ENCODE assay signal across 1 cellular context in genomic region chr17:79913451-79913850, GRCh38.
TF ChIP-seq lines count a peak whose summit lies in the region.

No MANE protein-coding gene starts in this region.

TF ChIP-seq in SK-N-SH, 30 proteins besides CTCF, POLR2A, EP300 and RAD21 (continued from another document):
- TF ChIP-seq, protein P1, sequence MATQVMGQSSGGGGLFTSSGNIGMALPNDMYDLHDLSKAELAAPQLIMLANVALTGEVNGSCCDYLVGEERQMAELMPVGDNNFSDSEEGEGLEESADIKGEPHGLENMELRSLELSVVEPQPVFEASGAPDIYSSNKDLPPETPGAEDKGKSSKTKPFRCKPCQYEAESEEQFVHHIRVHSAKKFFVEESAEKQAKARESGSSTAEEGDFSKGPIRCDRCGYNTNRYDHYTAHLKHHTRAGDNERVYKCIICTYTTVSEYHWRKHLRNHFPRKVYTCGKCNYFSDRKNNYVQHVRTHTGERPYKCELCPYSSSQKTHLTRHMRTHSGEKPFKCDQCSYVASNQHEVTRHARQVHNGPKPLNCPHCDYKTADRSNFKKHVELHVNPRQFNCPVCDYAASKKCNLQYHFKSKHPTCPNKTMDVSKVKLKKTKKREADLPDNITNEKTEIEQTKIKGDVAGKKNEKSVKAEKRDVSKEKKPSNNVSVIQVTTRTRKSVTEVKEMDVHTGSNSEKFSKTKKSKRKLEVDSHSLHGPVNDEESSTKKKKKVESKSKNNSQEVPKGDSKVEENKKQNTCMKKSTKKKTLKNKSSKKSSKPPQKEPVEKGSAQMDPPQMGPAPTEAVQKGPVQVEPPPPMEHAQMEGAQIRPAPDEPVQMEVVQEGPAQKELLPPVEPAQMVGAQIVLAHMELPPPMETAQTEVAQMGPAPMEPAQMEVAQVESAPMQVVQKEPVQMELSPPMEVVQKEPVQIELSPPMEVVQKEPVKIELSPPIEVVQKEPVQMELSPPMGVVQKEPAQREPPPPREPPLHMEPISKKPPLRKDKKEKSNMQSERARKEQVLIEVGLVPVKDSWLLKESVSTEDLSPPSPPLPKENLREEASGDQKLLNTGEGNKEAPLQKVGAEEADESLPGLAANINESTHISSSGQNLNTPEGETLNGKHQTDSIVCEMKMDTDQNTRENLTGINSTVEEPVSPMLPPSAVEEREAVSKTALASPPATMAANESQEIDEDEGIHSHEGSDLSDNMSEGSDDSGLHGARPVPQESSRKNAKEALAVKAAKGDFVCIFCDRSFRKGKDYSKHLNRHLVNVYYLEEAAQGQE (IDR thresholded peaks at IDR 0.05; ENCODE audit: low read depth, low read length) = no peak
